Comparison of ENCODE assay signal across 1 cellular context in genomic region chrX:40132751-40133150, GRCh38.
TF ChIP-seq lines count a peak whose summit lies in the region.

No MANE protein-coding gene starts in this region.

TF ChIP-seq in liver, 16 proteins besides CTCF, POLR2A, EP300 and RAD21 (continued from another document):
- TF ChIP-seq ATF3 (IDR thresholded peaks at IDR 0.05) (no peak), ZBTB33 (IDR thresholded peaks at IDR 0.05) (no peak), GABPA (IDR thresholded peaks at IDR 0.05 in 1 of 2, conservative IDR thresholded peaks at IDR 0.05 in 1 of 2) (no peak), NR2F2 (IDR thresholded peaks at IDR 0.05) (no peak), JUND (IDR thresholded peaks at IDR 0.05) (peak in 1 of 2 donors; percentile 53), RXRA (IDR thresholded peaks at IDR 0.05) (peak; percentile 42 to 51), MAX (IDR thresholded peaks at IDR 0.05) (no peak), EGR1 (IDR thresholded peaks at IDR 0.05; ENCODE audit: low read depth in 2 of 2) (no peak)
